Comparison of ENCODE assay signal across 9 cellular contexts in genomic region chr20:20237093-20237959, GRCh38.
DNase-seq lines count a peak whose midpoint lies in the region; ATAC-seq and FAIRE-seq lines count a peak whose summit lies in the region.
"Had no signal": no experiment of that assay in that cellular context is flagged by ENCODE, and none has a peak within 500 bp of the region (broad histone marks: within the 10 kb centered on the region; RNA-seq: fewer than 3 reads in every experiment).

No MANE protein-coding gene starts in this region.

- no peaks in the 10 kb centered on the region for H3K36me3 Mint-ChIP-seq in activated CD4-positive, alpha-beta memory T cell treated with anti-CD3 and anti-CD28 coated beads, Interleukin-2, amount 10 ng/mL, durations not matched to agents 7 days and 5 days (ENCODE audit: low read depth)

- no peaks in the 10 kb centered on the region for H3K9me3 Mint-ChIP-seq in activated CD4-positive, alpha-beta memory T cell treated with anti-CD3 and anti-CD28 coated beads, Interleukin-2, amount 10 ng/mL, durations not matched to agents 7 days and 5 days

- H3K4me3 Mint-ChIP-seq in activated CD4-positive, alpha-beta memory T cell treated with anti-CD3 and anti-CD28 coated beads, Interleukin-2, amount 10 ng/mL, durations not matched to agents 7 days and 5 days, result no peak overlapping the region

- POLR2A ChIA-PET in activated CD4-positive, alpha-beta memory T cell treated with anti-CD3 and anti-CD28 coated beads, Interleukin-2, amount 10 ng/mL, durations not matched to agents 7 days and 5 days (lab: Charles Lee), result no interaction called here

- peak; percentile 63 for ATAC-seq in GM21825 (IDR thresholded peaks at IDR 0.05; ENCODE audit: unreplicated experiment)

- no peaks in the 10 kb centered on the region for H3K4me1 Mint-ChIP-seq in activated CD4-positive, alpha-beta memory T cell treated with anti-CD3 and anti-CD28 coated beads, Interleukin-2, amount 10 ng/mL, durations not matched to agents 7 days and 5 days

- H3K27ac Mint-ChIP-seq in activated CD4-positive, alpha-beta memory T cell treated with anti-CD3 and anti-CD28 coated beads, Interleukin-2, amount 10 ng/mL, durations not matched to agents 7 days and 5 days, result no peak overlapping the region

- CTCF ChIA-PET in activated CD4-positive, alpha-beta memory T cell treated with anti-CD3 and anti-CD28 coated beads, Interleukin-2, amount 10 ng/mL, durations not matched to agents 7 days and 5 days (lab: Charles Lee), result interaction anchor here (0.8 to 2.3 kb wide), 4 partner anchors 9 to 154 kb away, joined by 3 to 11 read pairs (median 7); no protein-coding TSS in a partner anchor

- H3K27me3 Mint-ChIP-seq in activated CD4-positive, alpha-beta memory T cell treated with anti-CD3 and anti-CD28 coated beads, Interleukin-2, amount 10 ng/mL, durations not matched to agents 7 days and 5 days, result peaks cover 4% of the 10 kb centered on the region

- DNase-seq in NCI-H1417 (lab: John Stamatoyannopoulos, UW) (peak; percentile 26 to 70 (median 60)), NCI-H1417 treated with DMSO at 0.1 percent for 48 hours (lab: John Stamatoyannopoulos, UW) (no peak), NAMALWA (ENCODE audit: low spot score) (peak; percentile 72), frontal cortex (ENCODE audit: low spot score in 2 of 2) (peak; percentile 29 to 31), pons (ENCODE audit: low spot score) (peak; percentile 60), DMS79 (lab: John Stamatoyannopoulos, UW) (no peak)
- peak; percentile 21 for DNase-seq in activated CD4-positive, alpha-beta memory T cell treated with anti-CD3 and anti-CD28 coated beads, Interleukin-2, amount 10 ng/mL, durations not matched to agents 7 days and 5 days

- FAIRE-seq in frontal cortex (lab: Jason Lieb, UNC), result no peak
- FAIRE-seq: A204.1 had no signal

Comparison
In these comparisons a context has a peak if more than half of its experiments do, and no peak if none do; other contexts are left out.
1. DNase-seq: peak in NCI-H1417 (3 of 3), NAMALWA (single experiment), activated CD4-positive, alpha-beta memory T cell treated with anti-CD3 and anti-CD28 coated beads, Interleukin-2, amount 10 ng/mL, durations not matched to agents 7 days and 5 days (single experiment), frontal cortex (2 of 2) and pons (single experiment); none in NCI-H1417 treated with DMSO at 0.1 percent for 48 hours (single experiment) and DMS79 (single experiment).